15 cellular contexts compared by ENCODE assay signal in genomic region chr7:2036786-2037185, GRCh38.
DNase-seq lines count a peak whose midpoint lies in the region; ATAC-seq and TF ChIP-seq lines count a peak whose summit lies in the region.
"Had no signal": no experiment of that assay in that cellular context is flagged by ENCODE, and none has a peak within 500 bp of the region (broad histone marks: within the 10 kb centered on the region; RNA-seq: fewer than 3 reads in every experiment).

No MANE protein-coding gene starts in this region.

- H3K9me2 ChIP-seq in OCI-LY7 (ENCODE audit: insufficient read depth, low read length) = no peaks in the 10 kb centered on the region

- no peak for ATAC-seq in left ventricle myocardium superior
- ATAC-seq in HG02885 (IDR thresholded peaks at IDR 0.05; ENCODE audit: poor library complexity, unreplicated experiment) = no peak

- peak overlapping the region in 1 of 10 experiments; percentile 55; a peak in 1 of 20 replicates for H3K4me3 ChIP-seq in BLaER1 treated with 17β-estradiol and CSF1 and Interleukin-3, amounts not matched to agents 10 nM and 100 nM
- H3K4me3 ChIP-seq in OCI-LY7 (ENCODE audit: low read depth, low read length, poor library complexity, severe bottlenecking) (no peak overlapping the region), osteoblast (ENCODE audit: insufficient read depth, low read length) (no peak overlapping the region)

- peaks cover 56 to 92% (median 88%) of the 10 kb centered on the region in 10 experiments for H3K4me1 ChIP-seq in BLaER1 treated with 17β-estradiol and CSF1 and Interleukin-3, amounts not matched to agents 10 nM and 100 nM
- peaks cover 56% of the 10 kb centered on the region for H3K4me1 ChIP-seq in OCI-LY7 (ENCODE audit: insufficient read depth, low read length, poor library complexity, severe bottlenecking)
- H3K4me1 ChIP-seq in osteoblast (ENCODE audit: insufficient read depth, low read length) = no peaks in the 10 kb centered on the region
- H3K4me1 ChIP-seq: ascending aorta had no signal

- CTCF ChIA-PET in OCI-LY7 (lab: Charles Lee; ENCODE audit: unreplicated experiment) = no interaction called here

- no peaks in the 10 kb centered on the region for H3K79me2 ChIP-seq in OCI-LY7 (ENCODE audit: insufficient read depth, low read depth, low read length)
- H3K79me2 ChIP-seq in osteoblast (ENCODE audit: insufficient read depth, low read length) = no peaks in the 10 kb centered on the region

- H3K36me3 ChIP-seq in BLaER1 treated with 17β-estradiol and CSF1 and Interleukin-3, amounts not matched to agents 10 nM and 100 nM = peaks cover 0 to 4% (median 0%) of the 10 kb centered on the region in 11 experiments; a peak in 3 of 22 replicates
- 0 out of 2 replicates have a peak, but pooled peaks cover under 1% of the 10 kb centered on the region for H3K36me3 ChIP-seq in OCI-LY7 (ENCODE audit: insufficient read depth, low read length)
- no peaks in the 10 kb centered on the region for H3K36me3 ChIP-seq in osteoblast (ENCODE audit: insufficient read depth, low read length)
- H3K36me3 ChIP-seq: ascending aorta, heart left ventricle, Peyer's patch had no signal

- H4K20me1 ChIP-seq in BLaER1 treated with 17β-estradiol and CSF1 and Interleukin-3, amounts not matched to agents 10 nM and 100 nM = peaks cover 83 to 94% (median 91%) of the 10 kb centered on the region in 11 experiments
- no peaks in the 10 kb centered on the region; the same call in 1 of the 2 replicates for H4K20me1 ChIP-seq in OCI-LY7 (ENCODE audit: insufficient read depth, low read length)
- peaks cover under 1% of the 10 kb centered on the region for H4K20me1 ChIP-seq in osteoblast (ENCODE audit: insufficient read depth, low read length)

- H3K9me3 ChIP-seq in BLaER1 treated with 17β-estradiol and CSF1 and Interleukin-3, amounts not matched to agents 10 nM and 100 nM (replicated peaks in 1 of 11) = no peaks in the 10 kb centered on the region
- H3K9me3 ChIP-seq in OCI-LY7 (ENCODE audit: low read length) (no peaks in the 10 kb centered on the region), osteoblast (ENCODE audit: low read depth, low read length) (no peaks in the 10 kb centered on the region)
- H3K9me3 ChIP-seq: ascending aorta, heart left ventricle, Peyer's patch had no signal

- H2AFZ ChIP-seq in OCI-LY7 (ENCODE audit: low read length) = no peak overlapping the region
- H2AFZ ChIP-seq in osteoblast (ENCODE audit: low read length) = no peak overlapping the region

- intact Hi-C loops in OCI-LY7 (cut with micrococcal nuclease; ENCODE audit: unreplicated experiment) (no loop called here), left ventricle myocardium superior (cut with micrococcal nuclease) (no loop called here)

- H3K27ac ChIP-seq in BLaER1 treated with 17β-estradiol and CSF1 and Interleukin-3, amounts not matched to agents 10 nM and 100 nM = peak overlapping the region in 6 of 11 experiments; percentile 65 to 84 (median 76); a peak in 10 of 22 replicates
- H3K27ac ChIP-seq in OCI-LY7 (ENCODE audit: low read depth, low read length, poor library complexity, severe bottlenecking) (no peak overlapping the region), osteoblast (ENCODE audit: low read depth, low read length) (no peak overlapping the region)

- H3K4me2 ChIP-seq in BLaER1 treated with 17β-estradiol and CSF1 and Interleukin-3, amounts not matched to agents 10 nM and 100 nM = peak overlapping the region; percentile 88 to 98 (median 94)
- peak overlapping the region; percentile 71; the same call in 1 of the 2 replicates for H3K4me2 ChIP-seq in OCI-LY7 (ENCODE audit: low read length)
- H3K4me2 ChIP-seq in osteoblast (ENCODE audit: insufficient read depth, low read length) = no peak overlapping the region

- POLR2A ChIA-PET in OCI-LY7 (lab: Charles Lee) = interaction anchor here (0.7 to 1.1 kb wide), 3 partner anchors 12 to 109 kb away, joined by 3 to 4 read pairs (median 3); no protein-coding TSS in a partner anchor

- DNase-seq in OCI-LY7 (ENCODE audit: low spot score) (no peak), left ventricle myocardium superior (peak; percentile 13), osteoblast (ENCODE audit: insufficient read length, low spot score, missing footprints) (peak; percentile 50), DMS 273 treated with DMSO at 0.1 percent for 48 hours (lab: John Stamatoyannopoulos, UW) (no peak), NCI-H2227 treated with DMSO at 0.1 percent for 48 hours (lab: John Stamatoyannopoulos, UW) (no peak), DMS79 (lab: John Stamatoyannopoulos, UW) (no peak)
- DNase-seq: activated CD4-positive, alpha-beta T cell treated with anti-CD3 and anti-CD28 coated beads for 48 hours; NCI-H187; NCI-H526; substantia nigra had no signal

- H3K27me3 ChIP-seq in BLaER1 treated with 17β-estradiol and CSF1 and Interleukin-3, amounts not matched to agents 10 nM and 100 nM = peaks cover 0 to 38% (median 0%) of the 10 kb centered on the region in 11 experiments; a peak in 7 of 22 replicates
- H3K27me3 ChIP-seq in osteoblast (ENCODE audit: insufficient read depth, low read length) = no peaks in the 10 kb centered on the region
- H3K27me3 ChIP-seq: ascending aorta, heart left ventricle, Peyer's patch had no signal

- BruUV-seq in OCI-LY7 (replicated peaks; lab: Mats Ljungman, UMichigan) = no TSS peak

- TF ChIP-seq CTCF in OCI-LY7 (conservative IDR thresholded peaks at IDR 0.05; ENCODE audit: low read length) = no peak
- no peak for TF ChIP-seq CTCF in osteoblast (IDR thresholded peaks at IDR 0.05; ENCODE audit: extremely low read depth, low read depth, low read length)

- peak overlapping the region in 4 of 11 experiments; percentile 69 to 78 (median 72); a peak in 7 of 22 replicates for H3K9ac ChIP-seq in BLaER1 treated with 17β-estradiol and CSF1 and Interleukin-3, amounts not matched to agents 10 nM and 100 nM

Comparison
In these comparisons a context has a peak if more than half of its experiments do, and no peak if none do; other contexts are left out.
1. H3K27ac ChIP-seq: peak in BLaER1 treated with 17β-estradiol and CSF1 and Interleukin-3, amounts not matched to agents 10 nM and 100 nM (6 of 11); none in OCI-LY7 (single experiment) and osteoblast (single experiment).
2. DNase-seq: peak in left ventricle myocardium superior (single experiment) and osteoblast (single experiment); none in OCI-LY7 (single experiment), DMS 273 treated with DMSO at 0.1 percent for 48 hours (single experiment), NCI-H2227 treated with DMSO at 0.1 percent for 48 hours (single experiment) and DMS79 (single experiment).